In the genomic region with DNA sequence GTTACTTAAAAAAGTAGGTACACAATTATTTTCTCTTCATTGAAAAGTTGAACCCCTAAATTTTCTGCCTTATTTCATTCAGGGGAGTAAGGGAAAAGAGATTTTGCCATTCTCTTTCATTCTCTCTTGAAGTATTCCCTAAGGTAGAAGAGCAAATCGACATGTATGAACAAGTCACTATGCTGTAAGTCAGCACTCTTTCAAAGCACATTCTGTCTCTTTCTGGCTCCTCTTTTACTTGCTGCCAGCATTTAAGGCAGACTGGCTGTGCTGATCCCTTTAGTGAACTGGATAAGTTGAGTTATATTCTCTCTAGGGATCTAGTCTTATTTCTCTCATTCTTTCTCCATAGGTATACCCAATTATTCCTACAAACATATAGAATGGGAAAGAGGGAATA, we compare ENCODE assay signal across 14 cellular contexts.
DNase-seq lines count a peak whose midpoint lies in the region; ATAC-seq and TF ChIP-seq lines count a peak whose summit lies in the region.
"Had no signal": no experiment of that assay in that cellular context is flagged by ENCODE, and none has a peak within 500 bp of the region (broad histone marks: within the 10 kb centered on the region; RNA-seq: fewer than 3 reads in every experiment).

No MANE protein-coding gene starts in this region.

- CTCF ChIA-PET in MCF 10A (lab: Yijun Ruan, JAX), result no interaction called here

- intact Hi-C loops in MCF 10A (cut with micrococcal nuclease) (no loop called here), breast epithelium (cut with DNase I; ENCODE audit: low total_unique reads) (no loop called here)

- no peaks in the 10 kb centered on the region for H3K36me3 ChIP-seq in breast epithelium

- no peaks in the 10 kb centered on the region for H3K27me3 ChIP-seq in breast epithelium

- no peaks in the 10 kb centered on the region for H3K27me3 Mint-ChIP-seq in MCF 10A (ENCODE audit: insufficient read depth, unreplicated experiment)
- H3K27me3 Mint-ChIP-seq: B cell; CD4-positive, alpha-beta memory T cell had no signal

- no peaks in the 10 kb centered on the region for H3K9me3 ChIP-seq in breast epithelium

- peak overlapping the region; percentile 12 for H3K4me3 Mint-ChIP-seq in MCF 10A (ENCODE audit: unreplicated experiment)
- H3K4me3 Mint-ChIP-seq: B cell; CD4-positive, alpha-beta memory T cell had no signal

- no peak for ATAC-seq in HG03442 (IDR thresholded peaks at IDR 0.05; ENCODE audit: unreplicated experiment)
- ATAC-seq in HG03025 (IDR thresholded peaks at IDR 0.05; ENCODE audit: low FRiP score, unreplicated experiment), result no peak
- ATAC-seq: GM12878, HCT116 had no signal

- H3K4me1 ChIP-seq in breast epithelium, result no peaks in the 10 kb centered on the region

- POLR2A ChIA-PET in MCF 10A (lab: Yijun Ruan, JAX), result interaction anchor here (0.6 to 0.9 kb wide), 2 partner anchors 13 to 45 kb away, joined by 3 to 5 read pairs; no protein-coding TSS in a partner anchor

- TF ChIP-seq POLR2A in breast epithelium (IDR thresholded peaks at IDR 0.05), result no peak

- H3K9me3 Mint-ChIP-seq in MCF 10A (ENCODE audit: unreplicated experiment), result no peaks in the 10 kb centered on the region

- no peaks in the 10 kb centered on the region for H3K36me3 Mint-ChIP-seq in MCF 10A (ENCODE audit: insufficient read depth, unreplicated experiment)
- H3K36me3 Mint-ChIP-seq: CD4-positive, alpha-beta memory T cell had no signal

- peak overlapping the region; percentile 96 for H3K27ac Mint-ChIP-seq in MCF 10A (ENCODE audit: low read depth, unreplicated experiment)
- H3K27ac Mint-ChIP-seq: B cell; CD4-positive, alpha-beta memory T cell had no signal

- no peak overlapping the region for H3K27ac ChIP-seq in breast epithelium
- H3K27ac ChIP-seq: GM23248 had no signal

- TF ChIP-seq CTCF in MCF 10A (IDR thresholded peaks at IDR 0.05; ENCODE audit: unreplicated experiment) (no peak), breast epithelium (IDR thresholded peaks at IDR 0.05) (no peak), epithelial cell of esophagus (IDR thresholded peaks at IDR 0.05; ENCODE audit: insufficient read depth, low read depth, low read length, missing control alignments) (no peak)

- H3K4me3 ChIP-seq in breast epithelium (no peak overlapping the region), epithelial cell of esophagus (ENCODE audit: low read length) (no peak overlapping the region)
- H3K4me3 ChIP-seq: GM12878, GM23248 had no signal

- peaks cover 19% of the 10 kb centered on the region for H3K4me1 Mint-ChIP-seq in MCF 10A (ENCODE audit: insufficient read depth, unreplicated experiment)
- H3K4me1 Mint-ChIP-seq: B cell; CD4-positive, alpha-beta memory T cell had no signal

- no TSS peak for BruUV-seq in MCF 10A (replicated peaks; lab: Mats Ljungman, UMichigan)

- DNase-seq in MCF 10A (ENCODE audit: unreplicated experiment) (peak; percentile 15), breast epithelium (ENCODE audit: low spot score in 2 of 2) (no peak), NCI-H69 (lab: John Stamatoyannopoulos, UW) (peak; percentile 2), epithelial cell of esophagus (ENCODE audit: low read depth) (peak; percentile 58), NCI-H510A treated with DMSO at 0.1 percent for 48 hours (lab: John Stamatoyannopoulos, UW) (no peak)
- DNase-seq: C1 segment of cervical spinal cord; CD4-positive, alpha-beta memory T cell; DMS79; GM23248 had no signal

Comparison
In these comparisons a context has a peak if more than half of its experiments do, and no peak if none do; other contexts are left out.
1. DNase-seq: peak in MCF 10A (single experiment), NCI-H69 (single experiment) and epithelial cell of esophagus (single experiment); none in breast epithelium (0 of 2) and NCI-H510A treated with DMSO at 0.1 percent for 48 hours (single experiment).